Comparison of ENCODE assay signal across 1 cellular context in the genomic region with DNA sequence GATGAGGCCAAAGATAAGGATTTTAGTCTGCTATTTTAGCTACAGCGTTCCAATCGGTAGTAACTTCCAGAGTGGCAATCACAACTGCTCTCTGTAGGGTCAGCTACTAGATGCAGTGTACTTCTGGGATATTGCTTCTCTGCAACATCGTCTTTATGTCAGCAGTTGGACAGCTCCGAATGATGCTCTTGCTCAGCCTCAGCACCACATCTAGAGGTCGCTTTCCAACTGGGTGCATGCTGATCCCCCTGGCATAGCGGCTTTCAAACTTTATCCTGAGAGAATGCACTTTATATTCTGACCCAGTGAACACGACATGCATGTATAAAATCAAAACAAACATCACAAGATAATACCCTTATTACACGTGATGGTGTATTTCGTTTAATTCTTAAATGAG.
TF ChIP-seq lines count a peak whose summit lies in the region.

No MANE protein-coding gene starts in this region.

TF ChIP-seq in A549, 52 proteins besides CTCF, POLR2A, EP300 and RAD21 (continued from another document):
- TF ChIP-seq, protein P1, sequence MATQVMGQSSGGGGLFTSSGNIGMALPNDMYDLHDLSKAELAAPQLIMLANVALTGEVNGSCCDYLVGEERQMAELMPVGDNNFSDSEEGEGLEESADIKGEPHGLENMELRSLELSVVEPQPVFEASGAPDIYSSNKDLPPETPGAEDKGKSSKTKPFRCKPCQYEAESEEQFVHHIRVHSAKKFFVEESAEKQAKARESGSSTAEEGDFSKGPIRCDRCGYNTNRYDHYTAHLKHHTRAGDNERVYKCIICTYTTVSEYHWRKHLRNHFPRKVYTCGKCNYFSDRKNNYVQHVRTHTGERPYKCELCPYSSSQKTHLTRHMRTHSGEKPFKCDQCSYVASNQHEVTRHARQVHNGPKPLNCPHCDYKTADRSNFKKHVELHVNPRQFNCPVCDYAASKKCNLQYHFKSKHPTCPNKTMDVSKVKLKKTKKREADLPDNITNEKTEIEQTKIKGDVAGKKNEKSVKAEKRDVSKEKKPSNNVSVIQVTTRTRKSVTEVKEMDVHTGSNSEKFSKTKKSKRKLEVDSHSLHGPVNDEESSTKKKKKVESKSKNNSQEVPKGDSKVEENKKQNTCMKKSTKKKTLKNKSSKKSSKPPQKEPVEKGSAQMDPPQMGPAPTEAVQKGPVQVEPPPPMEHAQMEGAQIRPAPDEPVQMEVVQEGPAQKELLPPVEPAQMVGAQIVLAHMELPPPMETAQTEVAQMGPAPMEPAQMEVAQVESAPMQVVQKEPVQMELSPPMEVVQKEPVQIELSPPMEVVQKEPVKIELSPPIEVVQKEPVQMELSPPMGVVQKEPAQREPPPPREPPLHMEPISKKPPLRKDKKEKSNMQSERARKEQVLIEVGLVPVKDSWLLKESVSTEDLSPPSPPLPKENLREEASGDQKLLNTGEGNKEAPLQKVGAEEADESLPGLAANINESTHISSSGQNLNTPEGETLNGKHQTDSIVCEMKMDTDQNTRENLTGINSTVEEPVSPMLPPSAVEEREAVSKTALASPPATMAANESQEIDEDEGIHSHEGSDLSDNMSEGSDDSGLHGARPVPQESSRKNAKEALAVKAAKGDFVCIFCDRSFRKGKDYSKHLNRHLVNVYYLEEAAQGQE (IDR thresholded peaks at IDR 0.05), result peak; percentile 90
- TF ChIP-seq NPAS2 (CRISPR knock-in tag; IDR thresholded peaks at IDR 0.05; ENCODE audit: borderline replicate concordance) (no peak), RFX5 (IDR thresholded peaks at IDR 0.05) (no peak), ZFP36 (IDR thresholded peaks at IDR 0.05; ENCODE audit: borderline replicate concordance, partially characterized antibody) (no peak)
